ENCODE assay signal across 19 cellular contexts in the genomic region with DNA sequence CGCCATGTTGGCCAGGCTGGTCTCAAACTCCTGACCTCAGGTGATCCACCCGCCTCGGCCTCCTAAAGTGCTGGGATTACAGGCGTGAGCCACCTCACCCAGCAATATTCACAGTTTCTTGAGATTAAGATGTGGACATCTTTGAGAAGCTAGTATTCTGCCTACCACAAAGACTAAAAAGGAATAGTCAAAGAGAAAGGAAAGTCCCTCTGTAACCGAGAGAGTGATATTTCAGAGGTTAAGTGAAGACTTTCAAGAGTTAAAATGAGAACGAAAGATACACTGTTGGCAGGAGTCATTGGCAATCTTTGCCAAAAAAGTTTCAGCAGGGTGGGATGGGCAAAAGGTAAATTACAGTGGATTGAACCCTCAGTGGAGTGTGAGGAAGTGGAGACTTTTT. TPM values are rescaled to one million over a fixed set of nuclear protein-coding genes. Genes with fewer than 3 reads are reported as not detected.
A peak's percentile ranks its signal among the peaks of the same experiment; 100 is the strongest.
DNase-seq lines count a peak whose midpoint lies in the region; ATAC-seq lines count a peak whose summit lies in the region.
"Had no signal": no experiment of that assay in that cellular context is flagged by ENCODE, and none has a peak within 500 bp of the region (broad histone marks: within the 10 kb centered on the region; RNA-seq: fewer than 3 reads in every experiment).

No MANE protein-coding gene starts in this region.

- H3K27ac Mint-ChIP-seq in activated naive CD4-positive, alpha-beta T cell treated with anti-CD3 and anti-CD28 coated beads, Interleukin-2, amount 10 ng/mL, durations not matched to agents 7 days and 5 days, result peak overlapping the region; percentile 54
- H3K27ac Mint-ChIP-seq in activated T-helper 1 cell treated with anti-CD3 and anti-CD28 coated beads, Interleukin-12 subunit alpha, Interleukin-12 subunit beta, Interleukin-2, Interleukin-4 antibody, amounts not matched to agents 30 ng/mL and 10 ng/mL and 1 ng/mL, durations not matched to agents 14 hours and 24 hours and 36 hours, result peak overlapping the region; percentile 75
- H3K27ac Mint-ChIP-seq: GM23338 had no signal

- H3K27me3 Mint-ChIP-seq in activated naive CD4-positive, alpha-beta T cell treated with anti-CD3 and anti-CD28 coated beads, Interleukin-2, amount 10 ng/mL, durations not matched to agents 7 days and 5 days, result no peaks in the 10 kb centered on the region
- H3K27me3 Mint-ChIP-seq in activated T-helper 1 cell treated with anti-CD3 and anti-CD28 coated beads, Interleukin-12 subunit alpha, Interleukin-12 subunit beta, Interleukin-2, Interleukin-4 antibody, amounts not matched to agents 30 ng/mL and 10 ng/mL and 1 ng/mL, durations not matched to agents 14 hours and 24 hours and 36 hours (ENCODE audit: insufficient read depth), result no peaks in the 10 kb centered on the region

- no peak overlapping the region for H3K4me3 Mint-ChIP-seq in activated naive CD4-positive, alpha-beta T cell treated with anti-CD3 and anti-CD28 coated beads, Interleukin-2, amount 10 ng/mL, durations not matched to agents 7 days and 5 days
- no peak overlapping the region for H3K4me3 Mint-ChIP-seq in activated T-helper 1 cell treated with anti-CD3 and anti-CD28 coated beads, Interleukin-12 subunit alpha, Interleukin-12 subunit beta, Interleukin-2, Interleukin-4 antibody, amounts not matched to agents 30 ng/mL and 10 ng/mL and 1 ng/mL, durations not matched to agents 14 hours and 24 hours and 36 hours
- H3K4me3 Mint-ChIP-seq: GM23338 had no signal

- H3K4me1 Mint-ChIP-seq in activated naive CD4-positive, alpha-beta T cell treated with anti-CD3 and anti-CD28 coated beads, Interleukin-2, amount 10 ng/mL, durations not matched to agents 7 days and 5 days, result peaks cover 61% of the 10 kb centered on the region
- H3K4me1 Mint-ChIP-seq in activated T-helper 1 cell treated with anti-CD3 and anti-CD28 coated beads, Interleukin-12 subunit alpha, Interleukin-12 subunit beta, Interleukin-2, Interleukin-4 antibody, amounts not matched to agents 30 ng/mL and 10 ng/mL and 1 ng/mL, durations not matched to agents 14 hours and 24 hours and 36 hours (ENCODE audit: low read depth), result peaks cover 6% of the 10 kb centered on the region
- H3K4me1 Mint-ChIP-seq: GM23338 had no signal

- no peaks in the 10 kb centered on the region for H3K9me3 Mint-ChIP-seq in activated naive CD4-positive, alpha-beta T cell treated with anti-CD3 and anti-CD28 coated beads, Interleukin-2, amount 10 ng/mL, durations not matched to agents 7 days and 5 days
- no peaks in the 10 kb centered on the region for H3K9me3 Mint-ChIP-seq in activated T-helper 1 cell treated with anti-CD3 and anti-CD28 coated beads, Interleukin-12 subunit alpha, Interleukin-12 subunit beta, Interleukin-2, Interleukin-4 antibody, amounts not matched to agents 30 ng/mL and 10 ng/mL and 1 ng/mL, durations not matched to agents 14 hours and 24 hours and 36 hours
- H3K9me3 Mint-ChIP-seq: GM23338 had no signal

- H3K36me3 Mint-ChIP-seq in activated naive CD4-positive, alpha-beta T cell treated with anti-CD3 and anti-CD28 coated beads, Interleukin-2, amount 10 ng/mL, durations not matched to agents 7 days and 5 days, result peaks cover 73% of the 10 kb centered on the region
- peaks cover 59% of the 10 kb centered on the region for H3K36me3 Mint-ChIP-seq in activated T-helper 1 cell treated with anti-CD3 and anti-CD28 coated beads, Interleukin-12 subunit alpha, Interleukin-12 subunit beta, Interleukin-2, Interleukin-4 antibody, amounts not matched to agents 30 ng/mL and 10 ng/mL and 1 ng/mL, durations not matched to agents 14 hours and 24 hours and 36 hours (ENCODE audit: low read depth)

- intact Hi-C loops in activated T-helper 1 cell treated with anti-CD3 and anti-CD28 coated beads, Interleukin-12 subunit alpha, Interleukin-12 subunit beta, Interleukin-2, Interleukin-4 antibody, amounts not matched to agents 30 ng/mL and 10 ng/mL and 1 ng/mL, durations not matched to agents 14 hours and 24 hours and 36 hours (cut with micrococcal nuclease), result no loop called here

- ATAC-seq in GM18868 (IDR thresholded peaks at IDR 0.05; ENCODE audit: unreplicated experiment) (peak; percentile 83), HG03469 (IDR thresholded peaks at IDR 0.05; ENCODE audit: unreplicated experiment) (no peak), GM18502 (IDR thresholded peaks at IDR 0.05; ENCODE audit: poor library complexity, unreplicated experiment) (no peak)
- peak; percentile 63 for ATAC-seq in stimulated activated naive CD8-positive, alpha-beta T cell treated with anti-CD3 and anti-CD28 coated beads, Interleukin-15, Interleukin-2, amounts not matched to agents 100 U/mL and 50 U/mL, for 24 hours
- ATAC-seq: GM23338 had no signal

- CTCF ChIA-PET in activated naive CD4-positive, alpha-beta T cell treated with anti-CD3 and anti-CD28 coated beads, Interleukin-2, amount 10 ng/mL, durations not matched to agents 7 days and 5 days (lab: Charles Lee), result interaction anchor here (1.0 kb wide), 2 partner anchors 12 to 115 kb away, joined by 3 read pairs; no protein-coding TSS in a partner anchor

- DNase-seq in activated naive CD4-positive, alpha-beta T cell treated with anti-CD3 and anti-CD28 coated beads, Interleukin-2, amount 10 ng/mL, durations not matched to agents 7 days and 5 days, result no peak
- no peak for DNase-seq in activated naive CD4-positive, alpha-beta T cell (lab: John Stamatoyannopoulos, UW)
- no peak for DNase-seq in activated T-helper 1 cell treated with anti-CD3 and anti-CD28 coated beads, Interleukin-12 subunit alpha, Interleukin-12 subunit beta, Interleukin-2, Interleukin-4 antibody, amounts not matched to agents 30 ng/mL and 10 ng/mL and 1 ng/mL, durations not matched to agents 14 hours and 24 hours and 36 hours (ENCODE audit: low spot score)
- DNase-seq in stimulated activated naive CD8-positive, alpha-beta T cell treated with anti-CD3 and anti-CD28 coated beads, Interleukin-15, Interleukin-2, amounts not matched to agents 100 U/mL and 50 U/mL, for 24 hours, result no peak
- no peak for DNase-seq in UCSD-AML1 (lab: John Stamatoyannopoulos, UW; ENCODE audit: unreplicated experiment)
- DNase-seq: amygdala, cortex of kidney, DMS79, Karpas-422, MV-4-11, NCI-H1694 treated with DMSO at 0.1 percent for 48 hours, NCI-H2171 treated with DMSO at 0.1 percent for 48 hours, NCI-H524 treated with DMSO at 0.1 percent for 48 hours, nucleus accumbens, thyroid gland had no signal

RNA-seq across cellular contexts. Expression of gene DGKA, which starts 15.6 kb away (rescaled TPM):
- 352 and 379 TPM in 2 replicates for total RNA-seq in activated T-helper 1 cell treated with anti-CD3 and anti-CD28 coated beads, Interleukin-12 subunit alpha, Interleukin-12 subunit beta, Interleukin-2, Interleukin-4 antibody, amounts not matched to agents 30 ng/mL and 10 ng/mL and 1 ng/mL, durations not matched to agents 14 hours and 24 hours and 36 hours

RNA-seq across cellular contexts. Expression of gene PYM1, which starts 18.9 kb away (rescaled TPM):
- total RNA-seq in activated T-helper 1 cell treated with anti-CD3 and anti-CD28 coated beads, Interleukin-12 subunit alpha, Interleukin-12 subunit beta, Interleukin-2, Interleukin-4 antibody, amounts not matched to agents 30 ng/mL and 10 ng/mL and 1 ng/mL, durations not matched to agents 14 hours and 24 hours and 36 hours, result 38.8 and 40.5 TPM in 2 replicates

RNA-seq across cellular contexts. Expression of gene PMEL, which starts 19.3 kb away (rescaled TPM):
- total RNA-seq in activated T-helper 1 cell treated with anti-CD3 and anti-CD28 coated beads, Interleukin-12 subunit alpha, Interleukin-12 subunit beta, Interleukin-2, Interleukin-4 antibody, amounts not matched to agents 30 ng/mL and 10 ng/mL and 1 ng/mL, durations not matched to agents 14 hours and 24 hours and 36 hours, result 0.29 TPM in 1 of 2 replicates, not detected in the other

RNA-seq across cellular contexts. Expression of gene CDK2, which starts 20.1 kb away (rescaled TPM):
- total RNA-seq in activated T-helper 1 cell treated with anti-CD3 and anti-CD28 coated beads, Interleukin-12 subunit alpha, Interleukin-12 subunit beta, Interleukin-2, Interleukin-4 antibody, amounts not matched to agents 30 ng/mL and 10 ng/mL and 1 ng/mL, durations not matched to agents 14 hours and 24 hours and 36 hours, result 93.5 and 109 TPM in 2 replicates

RNA-seq across cellular contexts. Expression of gene RAB5B, which starts 27.3 kb away (rescaled TPM):
- 42.6 and 47.0 TPM in 2 replicates for total RNA-seq in activated T-helper 1 cell treated with anti-CD3 and anti-CD28 coated beads, Interleukin-12 subunit alpha, Interleukin-12 subunit beta, Interleukin-2, Interleukin-4 antibody, amounts not matched to agents 30 ng/mL and 10 ng/mL and 1 ng/mL, durations not matched to agents 14 hours and 24 hours and 36 hours

Comparison
In these comparisons a context has a peak if more than half of its experiments do, and no peak if none do; other contexts are left out.
1. ATAC-seq: peak in GM18868 (single experiment) and stimulated activated naive CD8-positive, alpha-beta T cell treated with anti-CD3 and anti-CD28 coated beads, Interleukin-15, Interleukin-2, amounts not matched to agents 100 U/mL and 50 U/mL, for 24 hours (single experiment); none in HG03469 (single experiment) and GM18502 (single experiment).